Comparison of ENCODE assay signal across 1 cellular context in the genomic region with DNA sequence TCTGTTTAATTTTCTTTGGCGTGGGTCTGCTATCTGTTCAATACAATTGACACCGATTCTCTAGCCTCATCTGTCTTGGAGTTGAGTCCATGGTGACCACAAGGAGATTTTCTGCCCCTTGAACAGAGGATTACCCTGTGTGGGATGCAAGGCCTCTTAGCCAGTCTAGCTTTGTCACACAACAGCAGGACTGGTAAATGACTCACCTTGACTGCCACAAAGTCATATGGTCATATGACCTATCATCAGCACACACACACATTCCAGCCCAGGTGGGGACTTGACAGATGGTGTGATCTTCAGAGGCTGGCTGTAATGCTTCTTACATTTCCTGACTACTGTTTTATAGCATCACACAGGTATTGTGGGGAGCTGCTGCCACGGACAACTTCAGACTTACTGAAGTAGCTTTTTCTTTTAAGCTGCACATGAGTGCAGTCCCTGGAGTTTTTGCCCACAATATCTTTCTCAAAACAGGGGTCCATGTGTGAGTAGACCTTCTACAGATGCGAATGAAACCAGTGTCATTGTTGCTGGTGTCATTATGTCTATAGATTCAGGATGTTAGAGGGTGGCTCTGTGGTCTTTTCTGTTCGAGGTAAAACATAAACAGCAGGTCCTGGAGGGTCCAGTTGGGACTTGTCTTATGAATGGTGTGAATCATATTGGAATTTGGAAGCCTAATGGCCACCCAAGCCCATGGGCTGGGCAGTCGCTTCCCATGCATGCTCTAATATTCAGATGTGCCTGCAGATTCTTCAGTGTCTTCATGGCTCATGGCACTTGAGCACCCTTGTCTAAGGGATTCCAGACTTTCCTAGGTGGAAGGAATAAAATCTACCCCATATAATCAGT.
TF ChIP-seq lines count a peak whose summit lies in the region.

No MANE protein-coding gene starts in this region.

TF ChIP-seq in endothelial cell of umbilical vein, 7 proteins besides CTCF, POLR2A, EP300 and RAD21:
- TF ChIP-seq MYC (IDR thresholded peaks at IDR 0.05; ENCODE audit: low read depth, low read length) (no peak), EZH2 (IDR thresholded peaks at IDR 0.05; ENCODE audit: borderline replicate concordance, low read depth, low read length, severe bottlenecking) (peak; percentile 21)
